1 cellular context compared by ENCODE assay signal in the genomic region with DNA sequence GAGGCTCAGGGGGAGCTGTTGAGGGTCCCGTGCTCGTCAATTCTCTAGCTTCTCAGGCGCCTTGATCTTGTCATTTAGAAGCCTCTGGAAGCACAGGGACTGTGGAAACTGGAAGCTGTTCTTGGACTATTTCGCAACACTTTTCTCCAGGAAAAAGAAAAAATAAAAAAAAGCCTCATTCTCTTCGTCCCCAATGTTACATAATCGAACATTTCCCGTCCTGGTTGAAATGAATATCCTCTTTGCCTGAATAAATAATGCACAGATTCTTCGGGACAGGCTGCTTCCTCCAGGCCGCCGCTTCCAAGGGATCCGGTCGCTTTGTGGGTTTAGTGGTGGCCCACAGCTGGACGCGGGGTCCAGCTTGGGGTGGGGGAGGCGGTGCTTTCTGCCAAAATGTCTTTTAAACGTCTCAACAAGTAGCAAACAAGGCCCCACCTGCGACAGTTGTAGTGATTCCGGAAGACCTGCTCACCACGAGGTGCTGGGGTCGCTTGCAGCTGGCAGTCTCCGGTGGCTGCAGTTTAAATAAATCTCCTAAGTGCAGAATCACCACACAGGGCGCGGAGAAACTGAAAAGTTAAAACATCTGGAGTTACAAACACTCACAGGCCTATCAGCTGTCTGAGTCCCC.
TF ChIP-seq lines count a peak whose summit lies in the region.

No MANE protein-coding gene starts in this region.

TF ChIP-seq in HepG2, 621 proteins besides CTCF, POLR2A, EP300 and RAD21 (continued from another document and continues in another):
- TF ChIP-seq SOX6 (IDR thresholded peaks at IDR 0.05) (no peak), SOX6 (CRISPR knock-in tag; IDR thresholded peaks at IDR 0.05) (peak; percentile 19; the same call in 1 of the 2 replicates), CEBPB (IDR thresholded peaks at IDR 0.05; ENCODE audit: borderline replicate concordance, low read depth, low read length) (peak; percentile 93), ZNF761 (CRISPR knock-in tag; conservative IDR thresholded peaks at IDR 0.05) (0 out of 2 replicates have a peak, but pooled peaks have one; percentile 18), ZNF350 (CRISPR knock-in tag; IDR thresholded peaks at IDR 0.05; ENCODE audit: borderline replicate concordance, low read depth) (0 out of 2 replicates have a peak, but pooled peaks have one; percentile 40), RBFOX2 (IDR thresholded peaks at IDR 0.05; ENCODE audit: low read depth, low read length) (no peak), YEATS4 (CRISPR knock-in tag; IDR thresholded peaks at IDR 0.05; ENCODE audit: borderline replicate concordance) (peak; percentile 40; the same call in 1 of the 2 replicates), TCF12 (IDR thresholded peaks at IDR 0.05) (no peak), TCF12 (CRISPR knock-in tag; IDR thresholded peaks at IDR 0.05) (no peak), ZFY (CRISPR knock-in tag; IDR thresholded peaks at IDR 0.05) (peak; percentile 26; the same call in 1 of the 2 replicates), ZFX (CRISPR knock-in tag; IDR thresholded peaks at IDR 0.05; ENCODE audit: low read depth) (peak; percentile 42; the same call in 1 of the 2 replicates), SOX13 (IDR thresholded peaks at IDR 0.05) (no peak), SOX13 (CRISPR knock-in tag; conservative IDR thresholded peaks at IDR 0.05 in 1 of 2, IDR thresholded peaks at IDR 0.05 in 1 of 2) (peak in 1 of 2 experiments; percentile 48; a peak in 1 of 4 replicates), NRL (CRISPR knock-in tag; IDR thresholded peaks at IDR 0.05; ENCODE audit: borderline replicate concordance) (no peak), CEBPG (CRISPR knock-in tag; IDR thresholded peaks at IDR 0.05) (peak; percentile 85), SALL1 (CRISPR knock-in tag; IDR thresholded peaks at IDR 0.05) (peak; percentile 36; the same call in 1 of the 2 replicates), KAT8 (CRISPR knock-in tag; IDR thresholded peaks at IDR 0.05) (0 out of 2 replicates have a peak, but pooled peaks have one; percentile 9), ZMYM4 (CRISPR knock-in tag; IDR thresholded peaks at IDR 0.05) (0 out of 2 replicates have a peak, but pooled peaks have one; percentile 13), EED (CRISPR knock-in tag; IDR thresholded peaks at IDR 0.05) (no peak), SYNCRIP (IDR thresholded peaks at IDR 0.05; ENCODE audit: insufficient read depth, low read depth, low read length) (no peak), HOXA3 (CRISPR knock-in tag; IDR thresholded peaks at IDR 0.05) (no peak), NFE2L2 (IDR thresholded peaks at IDR 0.05; ENCODE audit: low read length) (no peak), ZNF558 (CRISPR knock-in tag; IDR thresholded peaks at IDR 0.05; ENCODE audit: borderline replicate concordance) (0 out of 2 replicates have a peak, but pooled peaks have one; percentile 29), ZNF501 (CRISPR knock-in tag; IDR thresholded peaks at IDR 0.05) (0 out of 2 replicates have a peak, but pooled peaks have one; percentile 20), GFI1 (CRISPR knock-in tag; IDR thresholded peaks at IDR 0.05; ENCODE audit: borderline replicate concordance) (peak; percentile 93), CBX1 (IDR thresholded peaks at IDR 0.05; ENCODE audit: low read depth) (no peak), ZNF83 (CRISPR knock-in tag; IDR thresholded peaks at IDR 0.05; ENCODE audit: borderline replicate concordance) (no peak), ZNF790 (CRISPR knock-in tag; IDR thresholded peaks at IDR 0.05; ENCODE audit: borderline replicate concordance) (no peak), ISL2 (CRISPR knock-in tag; IDR thresholded peaks at IDR 0.05) (peak; percentile 23; the same call in 1 of the 2 replicates), SAP130 (CRISPR knock-in tag; IDR thresholded peaks at IDR 0.05; ENCODE audit: low read depth) (no peak), BCL6 (CRISPR knock-in tag; IDR thresholded peaks at IDR 0.05) (peak; percentile 51), GATAD2A (CRISPR knock-in tag; IDR thresholded peaks at IDR 0.05) (peak; percentile 61), ELF3 (CRISPR knock-in tag; IDR thresholded peaks at IDR 0.05) (0 out of 2 replicates have a peak, but pooled peaks have one; percentile 36), KDM3A (CRISPR knock-in tag; IDR thresholded peaks at IDR 0.05; ENCODE audit: low read depth) (no peak), ZSCAN30 (CRISPR knock-in tag; IDR thresholded peaks at IDR 0.05) (0 out of 2 replicates have a peak, but pooled peaks have one; percentile 59), GABPB1 (CRISPR knock-in tag; IDR thresholded peaks at IDR 0.05) (peak; percentile 36; the same call in 1 of the 2 replicates), ZBTB8A (CRISPR knock-in tag; IDR thresholded peaks at IDR 0.05; ENCODE audit: borderline replicate concordance, low read depth) (peak; percentile 39; the same call in 1 of the 2 replicates), PHF21A (CRISPR knock-in tag; IDR thresholded peaks at IDR 0.05) (0 out of 2 replicates have a peak, but pooled peaks have one; percentile 30), RFX1 (IDR thresholded peaks at IDR 0.05) (no peak), HNF4A (CRISPR knock-in tag; IDR thresholded peaks at IDR 0.05) (peak; percentile 12; the same call in 1 of the 2 replicates), FOXA3 (CRISPR knock-in tag; IDR thresholded peaks at IDR 0.05) (no peak)
- TF ChIP-seq, protein P1, sequence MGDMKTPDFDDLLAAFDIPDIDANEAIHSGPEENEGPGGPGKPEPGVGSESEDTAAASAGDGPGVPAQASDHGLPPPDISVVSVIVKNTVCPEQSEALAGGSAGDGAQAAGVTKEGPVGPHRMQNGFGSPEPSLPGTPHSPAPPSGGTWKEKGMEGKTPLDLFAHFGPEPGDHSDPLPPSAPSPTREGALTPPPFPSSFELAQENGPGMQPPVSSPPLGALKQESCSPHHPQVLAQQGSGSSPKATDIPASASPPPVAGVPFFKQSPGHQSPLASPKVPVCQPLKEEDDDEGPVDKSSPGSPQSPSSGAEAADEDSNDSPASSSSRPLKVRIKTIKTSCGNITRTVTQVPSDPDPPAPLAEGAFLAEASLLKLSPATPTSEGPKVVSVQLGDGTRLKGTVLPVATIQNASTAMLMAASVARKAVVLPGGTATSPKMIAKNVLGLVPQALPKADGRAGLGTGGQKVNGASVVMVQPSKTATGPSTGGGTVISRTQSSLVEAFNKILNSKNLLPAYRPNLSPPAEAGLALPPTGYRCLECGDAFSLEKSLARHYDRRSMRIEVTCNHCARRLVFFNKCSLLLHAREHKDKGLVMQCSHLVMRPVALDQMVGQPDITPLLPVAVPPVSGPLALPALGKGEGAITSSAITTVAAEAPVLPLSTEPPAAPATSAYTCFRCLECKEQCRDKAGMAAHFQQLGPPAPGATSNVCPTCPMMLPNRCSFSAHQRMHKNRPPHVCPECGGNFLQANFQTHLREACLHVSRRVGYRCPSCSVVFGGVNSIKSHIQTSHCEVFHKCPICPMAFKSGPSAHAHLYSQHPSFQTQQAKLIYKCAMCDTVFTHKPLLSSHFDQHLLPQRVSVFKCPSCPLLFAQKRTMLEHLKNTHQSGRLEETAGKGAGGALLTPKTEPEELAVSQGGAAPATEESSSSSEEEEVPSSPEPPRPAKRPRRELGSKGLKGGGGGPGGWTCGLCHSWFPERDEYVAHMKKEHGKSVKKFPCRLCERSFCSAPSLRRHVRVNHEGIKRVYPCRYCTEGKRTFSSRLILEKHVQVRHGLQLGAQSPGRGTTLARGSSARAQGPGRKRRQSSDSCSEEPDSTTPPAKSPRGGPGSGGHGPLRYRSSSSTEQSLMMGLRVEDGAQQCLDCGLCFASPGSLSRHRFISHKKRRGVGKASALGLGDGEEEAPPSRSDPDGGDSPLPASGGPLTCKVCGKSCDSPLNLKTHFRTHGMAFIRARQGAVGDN (CRISPR knock-in tag; IDR thresholded peaks at IDR 0.05), result peak; percentile 61
- TF ChIP-seq, protein P2, sequence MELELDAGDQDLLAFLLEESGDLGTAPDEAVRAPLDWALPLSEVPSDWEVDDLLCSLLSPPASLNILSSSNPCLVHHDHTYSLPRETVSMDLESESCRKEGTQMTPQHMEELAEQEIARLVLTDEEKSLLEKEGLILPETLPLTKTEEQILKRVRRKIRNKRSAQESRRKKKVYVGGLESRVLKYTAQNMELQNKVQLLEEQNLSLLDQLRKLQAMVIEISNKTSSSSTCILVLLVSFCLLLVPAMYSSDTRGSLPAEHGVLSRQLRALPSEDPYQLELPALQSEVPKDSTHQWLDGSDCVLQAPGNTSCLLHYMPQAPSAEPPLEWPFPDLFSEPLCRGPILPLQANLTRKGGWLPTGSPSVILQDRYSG (CRISPR knock-in tag; IDR thresholded peaks at IDR 0.05), result peak; percentile 55; the same call in 1 of the 2 replicates
- TF ChIP-seq, protein P3, sequence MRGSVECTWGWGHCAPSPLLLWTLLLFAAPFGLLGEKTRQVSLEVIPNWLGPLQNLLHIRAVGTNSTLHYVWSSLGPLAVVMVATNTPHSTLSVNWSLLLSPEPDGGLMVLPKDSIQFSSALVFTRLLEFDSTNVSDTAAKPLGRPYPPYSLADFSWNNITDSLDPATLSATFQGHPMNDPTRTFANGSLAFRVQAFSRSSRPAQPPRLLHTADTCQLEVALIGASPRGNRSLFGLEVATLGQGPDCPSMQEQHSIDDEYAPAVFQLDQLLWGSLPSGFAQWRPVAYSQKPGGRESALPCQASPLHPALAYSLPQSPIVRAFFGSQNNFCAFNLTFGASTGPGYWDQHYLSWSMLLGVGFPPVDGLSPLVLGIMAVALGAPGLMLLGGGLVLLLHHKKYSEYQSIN (CRISPR knock-in tag; IDR thresholded peaks at IDR 0.05; ENCODE audit: borderline replicate concordance), result no peak
- TF ChIP-seq, protein P4, sequence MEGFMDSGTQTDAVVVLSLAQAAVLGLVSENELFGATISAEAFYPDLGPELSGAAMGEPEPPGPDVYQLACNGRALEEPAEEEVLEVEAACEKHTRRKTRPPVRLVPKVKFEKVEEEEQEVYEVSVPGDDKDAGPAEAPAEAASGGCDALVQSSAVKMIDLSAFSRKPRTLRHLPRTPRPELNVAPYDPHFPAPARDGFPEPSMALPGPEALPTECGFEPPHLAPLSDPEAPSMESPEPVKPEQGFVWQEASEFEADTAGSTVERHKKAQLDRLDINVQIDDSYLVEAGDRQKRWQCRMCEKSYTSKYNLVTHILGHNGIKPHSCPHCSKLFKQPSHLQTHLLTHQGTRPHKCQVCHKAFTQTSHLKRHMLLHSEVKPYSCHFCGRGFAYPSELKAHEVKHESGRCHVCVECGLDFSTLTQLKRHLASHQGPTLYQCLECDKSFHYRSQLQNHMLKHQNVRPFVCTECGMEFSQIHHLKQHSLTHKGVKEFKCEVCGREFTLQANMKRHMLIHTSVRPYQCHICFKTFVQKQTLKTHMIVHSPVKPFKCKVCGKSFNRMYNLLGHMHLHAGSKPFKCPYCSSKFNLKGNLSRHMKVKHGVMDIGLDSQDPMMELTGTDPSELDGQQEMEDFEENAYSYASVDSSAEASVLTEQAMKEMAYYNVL (CRISPR knock-in tag; IDR thresholded peaks at IDR 0.05; ENCODE audit: borderline replicate concordance), result peak; percentile 54; the same call in 1 of the 2 replicates
- TF ChIP-seq, protein P5, sequence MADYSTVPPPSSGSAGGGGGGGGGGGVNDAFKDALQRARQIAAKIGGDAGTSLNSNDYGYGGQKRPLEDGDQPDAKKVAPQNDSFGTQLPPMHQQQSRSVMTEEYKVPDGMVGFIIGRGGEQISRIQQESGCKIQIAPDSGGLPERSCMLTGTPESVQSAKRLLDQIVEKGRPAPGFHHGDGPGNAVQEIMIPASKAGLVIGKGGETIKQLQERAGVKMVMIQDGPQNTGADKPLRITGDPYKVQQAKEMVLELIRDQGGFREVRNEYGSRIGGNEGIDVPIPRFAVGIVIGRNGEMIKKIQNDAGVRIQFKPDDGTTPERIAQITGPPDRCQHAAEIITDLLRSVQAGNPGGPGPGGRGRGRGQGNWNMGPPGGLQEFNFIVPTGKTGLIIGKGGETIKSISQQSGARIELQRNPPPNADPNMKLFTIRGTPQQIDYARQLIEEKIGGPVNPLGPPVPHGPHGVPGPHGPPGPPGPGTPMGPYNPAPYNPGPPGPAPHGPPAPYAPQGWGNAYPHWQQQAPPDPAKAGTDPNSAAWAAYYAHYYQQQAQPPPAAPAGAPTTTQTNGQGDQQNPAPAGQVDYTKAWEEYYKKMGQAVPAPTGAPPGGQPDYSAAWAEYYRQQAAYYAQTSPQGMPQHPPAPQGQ (CRISPR knock-in tag; IDR thresholded peaks at IDR 0.05; ENCODE audit: borderline replicate concordance), result no peak
- TF ChIP-seq, protein P6, sequence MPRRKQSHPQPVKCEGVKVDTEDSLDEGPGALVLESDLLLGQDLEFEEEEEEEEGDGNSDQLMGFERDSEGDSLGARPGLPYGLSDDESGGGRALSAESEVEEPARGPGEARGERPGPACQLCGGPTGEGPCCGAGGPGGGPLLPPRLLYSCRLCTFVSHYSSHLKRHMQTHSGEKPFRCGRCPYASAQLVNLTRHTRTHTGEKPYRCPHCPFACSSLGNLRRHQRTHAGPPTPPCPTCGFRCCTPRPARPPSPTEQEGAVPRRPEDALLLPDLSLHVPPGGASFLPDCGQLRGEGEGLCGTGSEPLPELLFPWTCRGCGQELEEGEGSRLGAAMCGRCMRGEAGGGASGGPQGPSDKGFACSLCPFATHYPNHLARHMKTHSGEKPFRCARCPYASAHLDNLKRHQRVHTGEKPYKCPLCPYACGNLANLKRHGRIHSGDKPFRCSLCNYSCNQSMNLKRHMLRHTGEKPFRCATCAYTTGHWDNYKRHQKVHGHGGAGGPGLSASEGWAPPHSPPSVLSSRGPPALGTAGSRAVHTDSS (CRISPR knock-in tag; conservative IDR thresholded peaks at IDR 0.05), result no peak
- TF ChIP-seq, protein P7, sequence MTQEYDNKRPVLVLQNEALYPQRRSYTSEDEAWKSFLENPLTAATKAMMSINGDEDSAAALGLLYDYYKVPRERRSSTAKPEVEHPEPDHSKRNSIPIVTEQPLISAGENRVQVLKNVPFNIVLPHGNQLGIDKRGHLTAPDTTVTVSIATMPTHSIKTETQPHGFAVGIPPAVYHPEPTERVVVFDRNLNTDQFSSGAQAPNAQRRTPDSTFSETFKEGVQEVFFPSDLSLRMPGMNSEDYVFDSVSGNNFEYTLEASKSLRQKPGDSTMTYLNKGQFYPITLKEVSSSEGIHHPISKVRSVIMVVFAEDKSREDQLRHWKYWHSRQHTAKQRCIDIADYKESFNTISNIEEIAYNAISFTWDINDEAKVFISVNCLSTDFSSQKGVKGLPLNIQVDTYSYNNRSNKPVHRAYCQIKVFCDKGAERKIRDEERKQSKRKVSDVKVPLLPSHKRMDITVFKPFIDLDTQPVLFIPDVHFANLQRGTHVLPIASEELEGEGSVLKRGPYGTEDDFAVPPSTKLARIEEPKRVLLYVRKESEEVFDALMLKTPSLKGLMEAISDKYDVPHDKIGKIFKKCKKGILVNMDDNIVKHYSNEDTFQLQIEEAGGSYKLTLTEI (CRISPR knock-in tag; conservative IDR thresholded peaks at IDR 0.05), result no peak
- TF ChIP-seq, protein P8, sequence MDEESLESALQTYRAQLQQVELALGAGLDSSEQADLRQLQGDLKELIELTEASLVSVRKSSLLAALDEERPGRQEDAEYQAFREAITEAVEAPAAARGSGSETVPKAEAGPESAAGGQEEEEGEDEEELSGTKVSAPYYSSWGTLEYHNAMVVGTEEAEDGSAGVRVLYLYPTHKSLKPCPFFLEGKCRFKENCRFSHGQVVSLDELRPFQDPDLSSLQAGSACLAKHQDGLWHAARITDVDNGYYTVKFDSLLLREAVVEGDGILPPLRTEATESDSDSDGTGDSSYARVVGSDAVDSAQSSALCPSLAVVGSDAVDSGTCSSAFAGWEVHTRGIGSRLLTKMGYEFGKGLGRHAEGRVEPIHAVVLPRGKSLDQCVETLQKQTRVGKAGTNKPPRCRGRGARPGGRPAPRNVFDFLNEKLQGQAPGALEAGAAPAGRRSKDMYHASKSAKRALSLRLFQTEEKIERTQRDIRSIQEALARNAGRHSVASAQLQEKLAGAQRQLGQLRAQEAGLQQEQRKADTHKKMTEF (CRISPR knock-in tag; IDR thresholded peaks at IDR 0.05), result peak; percentile 18; the same call in 1 of the 2 replicates
- TF ChIP-seq, protein P9, sequence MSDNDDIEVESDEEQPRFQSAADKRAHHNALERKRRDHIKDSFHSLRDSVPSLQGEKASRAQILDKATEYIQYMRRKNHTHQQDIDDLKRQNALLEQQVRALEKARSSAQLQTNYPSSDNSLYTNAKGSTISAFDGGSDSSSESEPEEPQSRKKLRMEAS (IDR thresholded peaks at IDR 0.05), result peak; percentile 43; the same call in 1 of the 2 replicates
